Comparison of ENCODE assay signal across 24 cellular contexts in genomic region chr14:89269404-89269803, GRCh38.
DNase-seq lines count a peak whose midpoint lies in the region; ATAC-seq and TF ChIP-seq lines count a peak whose summit lies in the region.
"Had no signal": no experiment of that assay in that cellular context is flagged by ENCODE, and none has a peak within 500 bp of the region (broad histone marks: within the 10 kb centered on the region; RNA-seq: fewer than 3 reads in every experiment).

No MANE protein-coding gene starts in this region.

- DNase-seq in left ventricle myocardium superior (no peak), heart left ventricle (no peak), body of pancreas (no peak), tibial artery (no peak), H7 (no peak)
- DNase-seq in activated CD4-positive, alpha-beta T cell treated with anti-CD3 and anti-CD28 coated beads for 4 hours: no peak
- DNase-seq: activated CD4-positive, alpha-beta T cell treated with anti-CD3 and anti-CD28 coated beads, Interleukin-2, amount 50 U/mL, for 1 hour; activated naive CD4-positive, alpha-beta T cell treated with anti-CD3 and anti-CD28 coated beads for 36 hours; activated T-cell treated with anti-CD3 and anti-CD28 coated beads, Interleukin-2, amount 50 U/mL, for 72 hours; cerebellar nuclear complex; DMS53; glutamatergic neuron; kidney; NCI-H1092 treated with DMSO at 0.1 percent for 48 hours; NCI-H187; NCI-H526 treated with DMSO at 0.1 percent for 48 hours; nucleus accumbens; SJCRH30; stomach; trophoblast cell had no signal

- TF ChIP-seq POLR2A in heart left ventricle (IDR thresholded peaks at IDR 0.05): no peak
- no peak for TF ChIP-seq POLR2A in body of pancreas (IDR thresholded peaks at IDR 0.05)

- WGBS in heart left ventricle, 4 donors: 58 to 66% (median 62%) methylated on average over 6 of the region's 6 CpGs
- WGBS in body of pancreas, 2 donors: 30 to 39% methylated on average over 6 of the region's 6 CpGs
- 43% methylated on average over 6 of the region's 6 CpGs for WGBS in liver

- H3K27me3 ChIP-seq in heart left ventricle (no peaks in the 10 kb centered on the region), body of pancreas (no peaks in the 10 kb centered on the region), liver (ENCODE audit: control insufficient read depth in 4 of 4, insufficient read depth in 4 of 4, low read length in 3 of 4) (no peaks in the 10 kb centered on the region), tibial artery (no peaks in the 10 kb centered on the region), H7 (ENCODE audit: control insufficient read depth, insufficient read depth, low read length) (no peaks in the 10 kb centered on the region)
- H3K27me3 ChIP-seq: SJCRH30, stomach had no signal

- no peak overlapping the region for H3K9ac ChIP-seq in liver (ENCODE audit: low read depth in 1 of 2, low read length in 2 of 2)

- no peaks in the 10 kb centered on the region for H3K9me3 ChIP-seq in heart left ventricle
- H3K9me3 ChIP-seq in body of pancreas: no peaks in the 10 kb centered on the region
- no peaks in the 10 kb centered on the region for H3K9me3 ChIP-seq in liver (ENCODE audit: control insufficient read depth in 4 of 4, low read length in 3 of 4)
- H3K9me3 ChIP-seq in tibial artery: no peaks in the 10 kb centered on the region
- H3K9me3 ChIP-seq: HAP-1, SJCRH30, stomach had no signal

- H3K36me3 ChIP-seq in heart left ventricle (peaks cover 0 to 6% (median 0%) of the 10 kb centered on the region in 9 donors), body of pancreas (replicated peaks in 1 of 2; ENCODE audit: insufficient read depth in 1 of 2, low read depth in 2 of 2) (no peaks in the 10 kb centered on the region), liver (ENCODE audit: control insufficient read depth in 4 of 4, insufficient read depth in 3 of 4, low read depth in 1 of 4, low read length in 3 of 4) (no peaks in the 10 kb centered on the region), tibial artery (no peaks in the 10 kb centered on the region), H7 (replicated peaks; ENCODE audit: control insufficient read depth, insufficient read depth, low read length) (peaks cover 4% of the 10 kb centered on the region)
- H3K36me3 ChIP-seq: HAP-1, SJCRH30 had no signal

- H3K27ac ChIP-seq in heart left ventricle: peak overlapping the region in 1 of 12 donors; percentile 3
- peak overlapping the region in 1 of 4 donors; percentile 34 for H3K27ac ChIP-seq in body of pancreas
- peak overlapping the region; percentile 52 to 60 for H3K27ac ChIP-seq in liver (ENCODE audit: low read depth in 1 of 2, low read length in 2 of 2)
- H3K27ac ChIP-seq in tibial artery: peak overlapping the region; percentile 74 to 80
- H3K27ac ChIP-seq: SJCRH30, stomach had no signal

- TF ChIP-seq RAD21 in liver (IDR thresholded peaks at IDR 0.05): peak in 1 of 2 donors; percentile 43

- TF ChIP-seq CTCF in heart left ventricle (IDR thresholded peaks at IDR 0.05) (no peak), body of pancreas (IDR thresholded peaks at IDR 0.05) (no peak), liver (IDR thresholded peaks at IDR 0.05; ENCODE audit: low read depth, low read length, missing input control) (no peak), tibial artery (IDR thresholded peaks at IDR 0.05) (no peak)

- ATAC-seq in left ventricle myocardium superior: peak; percentile 25
- ATAC-seq in heart left ventricle: no peak
- peak; percentile 38 for ATAC-seq in body of pancreas
- no peak for ATAC-seq in HG02678 (IDR thresholded peaks at IDR 0.05; ENCODE audit: unreplicated experiment)
- ATAC-seq: activated T-cell treated with anti-CD3 and anti-CD28 coated beads, Interleukin-2, amount 50 U/mL, for 72 hours; Panc1 had no signal

- H3K4me3 ChIP-seq in heart left ventricle (no peak overlapping the region), body of pancreas (no peak overlapping the region), liver (ENCODE audit: low read depth in 1 of 3, low read length in 3 of 3) (no peak overlapping the region), tibial artery (no peak overlapping the region), H7 (ENCODE audit: insufficient read depth, low read depth, low read length) (no peak overlapping the region)
- H3K4me3 ChIP-seq: HAP-1, SJCRH30, stomach had no signal

- H3K4me1 ChIP-seq in heart left ventricle (peaks cover 13 to 76% (median 34%) of the 10 kb centered on the region in 12 donors), body of pancreas (peaks cover 42% of the 10 kb centered on the region), liver (ENCODE audit: control insufficient read depth in 4 of 4, insufficient read depth in 4 of 4, low read length in 3 of 4) (peaks cover 0 to 26% (median 10%) of the 10 kb centered on the region in 4 donors), tibial artery (peaks cover 0 to 71% (median 31%) of the 10 kb centered on the region in 4 donors)
- H3K4me1 ChIP-seq: SJCRH30 had no signal

- intact Hi-C loops in left ventricle myocardium superior (cut with micrococcal nuclease) (no loop called here), heart left ventricle (cut with DNase I) (no loop called here), body of pancreas (cut with DNase I) (no loop called here), tibial artery (cut with DNase I; ENCODE audit: low total_unique reads) (no loop called here)

TF ChIP-seq in liver, 16 proteins besides CTCF, POLR2A, EP300 and RAD21:
- TF ChIP-seq RXRA (IDR thresholded peaks at IDR 0.05) (peak; percentile 16 to 57), MAX (IDR thresholded peaks at IDR 0.05) (no peak), HNF4A (conservative IDR thresholded peaks at IDR 0.05) (peak; percentile 51 to 61), ATF3 (IDR thresholded peaks at IDR 0.05) (no peak), NR2F2 (IDR thresholded peaks at IDR 0.05) (peak; percentile 62), YY1 (IDR thresholded peaks at IDR 0.05) (peak; percentile 35)

Comparison
In these comparisons a context has a peak if more than half of its experiments do, and no peak if none do; other contexts are left out.
1. ATAC-seq: peak in left ventricle myocardium superior (single experiment) and body of pancreas (single experiment); none in heart left ventricle (0 of 4) and HG02678 (single experiment).